Comparison of ENCODE assay signal across 8 cellular contexts in the genomic region with DNA sequence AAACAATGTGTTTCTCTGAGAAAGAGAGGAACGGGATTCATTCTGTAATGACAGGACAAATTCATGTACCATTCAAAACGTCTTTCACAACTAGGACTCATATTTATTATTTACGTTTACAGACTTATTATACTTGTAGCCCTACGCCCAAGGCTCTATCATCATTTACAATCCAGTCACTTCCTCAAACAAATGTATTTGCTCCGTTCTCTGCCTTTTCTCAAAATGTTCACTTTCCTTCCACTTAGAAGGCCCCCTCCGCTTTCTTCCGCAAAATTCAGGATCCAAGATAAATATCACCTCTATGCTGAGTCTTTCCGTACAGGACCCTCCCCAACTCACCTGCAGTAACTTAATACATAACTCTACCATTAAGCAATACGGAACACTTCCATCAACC. TPM values are rescaled to one million over a fixed set of nuclear protein-coding genes. Genes with fewer than 3 reads are reported as not detected.
DNase-seq lines count a peak whose midpoint lies in the region; ATAC-seq and TF ChIP-seq lines count a peak whose summit lies in the region.

No MANE protein-coding gene starts in this region.

- H4K8ac ChIP-seq in IMR-90 (ENCODE audit: low read depth in 2 of 2, low read length in 2 of 2) (peak overlapping the region; percentile 59 to 95), mesendoderm (ENCODE audit: low read depth, low read length) (no peak overlapping the region)

- peak overlapping the region; percentile 88 for H2BK5ac ChIP-seq in IMR-90 (ENCODE audit: low read depth, low read length, poor library complexity, severe bottlenecking)
- H2BK5ac ChIP-seq in mesendoderm (ENCODE audit: low read length), result peak overlapping the region; percentile 80

- H3K4ac ChIP-seq in IMR-90 (ENCODE audit: low read depth, low read length) (peak overlapping the region; percentile 97), mesendoderm (ENCODE audit: low read depth, low read length) (peak overlapping the region; percentile 64)

- H4K5ac ChIP-seq in IMR-90 (ENCODE audit: low read depth, low read length) (peak overlapping the region; percentile 85; the same call in 1 of the 2 replicates), mesendoderm (ENCODE audit: low read length) (peak overlapping the region; percentile 60)

- H3K4me3 ChIP-seq in ACC112 (ENCODE audit: low read depth, low read length) (peak overlapping the region; percentile 99), IMR-90 (ENCODE audit: insufficient read depth, low read depth, low read length) (peak overlapping the region; percentile 80), mammary epithelial cell (replicated peaks in 1 of 3; ENCODE audit: insufficient read depth in 1 of 3, low read depth in 2 of 3, low read length in 3 of 3) (peak overlapping the region; percentile 65 to 97 (median 89)), mesendoderm (ENCODE audit: low read length) (peak overlapping the region; percentile 98)

- H3K56ac ChIP-seq in IMR-90 (ENCODE audit: extremely low read depth, insufficient read depth, low read length) (peak overlapping the region; percentile 79), mesendoderm (ENCODE audit: low read length) (peak overlapping the region; percentile 99)

- WGBS in IMR-90 (ENCODE audit: extremely low coverage in 2 of 2, insufficient read length in 1 of 2), 2 experiments, result 2% methylated on average over 6 of the region's 9 CpGs; no CpG with 5 or more reads in 1 of the 2 experiments
- 7% methylated on average over 8 of the region's 9 CpGs for WGBS in mammary epithelial cell (ENCODE audit: low coverage, missing lambda C conversion rate)
- WGBS in mesendoderm (ENCODE audit: extremely low coverage, insufficient coverage, low lambda C conversion rate), result no CpG with 5 or more reads among the region's 9 CpGs

- H2BK15ac ChIP-seq in IMR-90 (ENCODE audit: low read depth, low read length) (no peak overlapping the region), mesendoderm (replicated peaks; ENCODE audit: low read depth) (no peak overlapping the region)

- BruUV-seq in IMR-90 (replicated peaks; lab: Mats Ljungman, UMichigan) (no TSS peak), mammary epithelial cell (replicated peaks; lab: Mats Ljungman, UMichigan) (no TSS peak)

- dilution Hi-C loops in IMR-90 (cut with HindIII; ENCODE audit: low sequenced_read_pairs, unreplicated experiment), result no loop called here
- dilution Hi-C loops in mammary epithelial cell (cut with HindIII; ENCODE audit: low sequenced_read_pairs), result no loop called here

- TF ChIP-seq CTCF in IMR-90 (conservative IDR thresholded peaks at IDR 0.05; ENCODE audit: low read depth, low read length) (no peak), mammary epithelial cell (conservative IDR thresholded peaks at IDR 0.05 in 1 of 2, IDR thresholded peaks at IDR 0.05 in 1 of 2; ENCODE audit: extremely low read depth in 1 of 2, insufficient read depth in 1 of 2, low read depth in 1 of 2, low read length in 2 of 2) (no peak)

- H2AK9ac ChIP-seq in IMR-90 (replicated peaks; ENCODE audit: low read depth, low read length, poor library complexity), result peak overlapping the region; percentile 92

- H3K4me1 ChIP-seq in ACC112 (ENCODE audit: control insufficient read depth, insufficient read depth, low read length, unreplicated experiment) (peaks cover 25% of the 10 kb centered on the region), IMR-90 (ENCODE audit: control insufficient read depth, insufficient read depth, low read length) (no peaks in the 10 kb centered on the region; the same call in 1 of the 2 replicates), mammary epithelial cell (ENCODE audit: insufficient read depth, low read length) (peaks cover 13% of the 10 kb centered on the region), mesendoderm (ENCODE audit: control insufficient read depth, low read depth, low read length) (peaks cover 4% of the 10 kb centered on the region)

- H3K4me2 ChIP-seq in IMR-90 (ENCODE audit: low read depth, low read length) (peak overlapping the region; percentile 32), mammary epithelial cell (ENCODE audit: insufficient read depth, low read depth, low read length) (peak overlapping the region; percentile 78), mesendoderm (ENCODE audit: low read length) (peak overlapping the region; percentile 94)

- H3K18ac ChIP-seq in IMR-90 (ENCODE audit: low read depth, low read length), result peak overlapping the region; percentile 74; the same call in 1 of the 2 replicates
- H3K18ac ChIP-seq in mesendoderm (ENCODE audit: low read length), result no peak overlapping the region

- H4K20me1 ChIP-seq in IMR-90 (ENCODE audit: insufficient read depth, low read length) (peaks cover 24% of the 10 kb centered on the region; the same call in 1 of the 2 replicates), mammary epithelial cell (ENCODE audit: insufficient read depth, low read length) (peaks cover 2% of the 10 kb centered on the region)

- no peak for TF ChIP-seq RAD21 in IMR-90 (IDR thresholded peaks at IDR 0.05; ENCODE audit: low read length)

- H2BK20ac ChIP-seq in IMR-90 (ENCODE audit: low read depth, low read length), result no peak overlapping the region

- peaks cover 17% of the 10 kb centered on the region for H3K36me3 ChIP-seq in ACC112 (ENCODE audit: insufficient read depth, low read length)
- H3K36me3 ChIP-seq in IMR-90 (ENCODE audit: control insufficient read depth, insufficient read depth, low read length), result peaks cover 4% of the 10 kb centered on the region
- peaks cover 20% of the 10 kb centered on the region for H3K36me3 ChIP-seq in mammary epithelial cell (ENCODE audit: insufficient read depth, low read length)
- H3K36me3 ChIP-seq in mesendoderm (ENCODE audit: control insufficient read depth, insufficient read depth, low read length), result peaks cover 3% of the 10 kb centered on the region

- H3K79me1 ChIP-seq in IMR-90 (ENCODE audit: low read depth in 1 of 2, low read length in 2 of 2) (peaks cover 3 to 16% of the 10 kb centered on the region in 2 experiments; a peak in 3 of 4 replicates), mesendoderm (ENCODE audit: low read length) (peaks cover 3% of the 10 kb centered on the region)

- TF ChIP-seq POLR2A in IMR-90 (IDR thresholded peaks at IDR 0.05; ENCODE audit: low read depth, low read length) (no peak), GM18505 (IDR thresholded peaks at IDR 0.05; ENCODE audit: borderline replicate concordance, extremely low read depth, insufficient read depth, insufficient read length) (no peak)

- intact Hi-C loops in IMR-90 (cut with micrococcal nuclease) (loop anchor here (2.0 kb wide), 1 partner anchor 25 kb away; no protein-coding TSS in a partner anchor), mammary epithelial cell (cut with micrococcal nuclease) (loop anchor here (2.0 to 5.0 kb wide), 2 partner anchors 213 to 241 kb away; a partner anchor contains a TSS)

- H3K27ac ChIP-seq in ACC112 (ENCODE audit: low read depth, low read length) (peak overlapping the region; percentile 87), IMR-90 (ENCODE audit: insufficient read depth, low read length) (peak overlapping the region; percentile 91), mammary epithelial cell (ENCODE audit: insufficient read depth, low read depth, low read length) (peak overlapping the region; percentile 91), mesendoderm (ENCODE audit: low read depth, low read length) (no peak overlapping the region)

- H3K79me2 ChIP-seq in ACC112 (ENCODE audit: control insufficient read depth, insufficient read depth, low read length, unreplicated experiment) (peaks cover 55% of the 10 kb centered on the region), mammary epithelial cell (ENCODE audit: insufficient read depth, low read length) (peaks cover 57% of the 10 kb centered on the region), mesendoderm (ENCODE audit: control insufficient read depth, insufficient read depth, low read length) (peaks cover 45% of the 10 kb centered on the region)

- H3K23ac ChIP-seq in IMR-90 (ENCODE audit: low read depth, low read length) (peak overlapping the region; percentile 96), mesendoderm (ENCODE audit: low read length) (no peak overlapping the region)

- no peaks in the 10 kb centered on the region for H3K9me3 ChIP-seq in IMR-90 (ENCODE audit: control insufficient read depth, insufficient read depth, low read length)
- no peaks in the 10 kb centered on the region for H3K9me3 ChIP-seq in mammary epithelial cell (replicated peaks; ENCODE audit: insufficient read depth, low read length)

- peak overlapping the region; percentile 95 for H3K9ac ChIP-seq in IMR-90 (ENCODE audit: low read depth, low read length)
- peak overlapping the region; percentile 93 for H3K9ac ChIP-seq in mammary epithelial cell (ENCODE audit: insufficient read depth, low read length)
- H3K9ac ChIP-seq in mesendoderm (ENCODE audit: low read length), result peak overlapping the region; percentile 99

- H4K91ac ChIP-seq in IMR-90 (ENCODE audit: insufficient read depth, low read depth, low read length), result peak overlapping the region; percentile 96; the same call in 1 of the 2 replicates

- H2BK120ac ChIP-seq in IMR-90 (ENCODE audit: low read depth, low read length) (peak overlapping the region; percentile 52; the same call in 1 of the 2 replicates), mesendoderm (ENCODE audit: low read depth, low read length) (no peak overlapping the region)

- peak overlapping the region; percentile 94 for H3K14ac ChIP-seq in IMR-90 (replicated peaks; ENCODE audit: low read depth, low read length)

- POLR2A ChIA-PET in IMR-90 (lab: Charles Lee; ENCODE audit: unreplicated experiment), result no interaction called here

- in situ Hi-C loops in IMR-90 (cut with MboI; ENCODE audit: low sequenced_read_pairs), result no loop called here
- in situ Hi-C loops in mammary epithelial cell (cut with MboI; ENCODE audit: low sequenced_read_pairs in 2 of 2), result no loop called here

- no peaks in the 10 kb centered on the region for H3K27me3 ChIP-seq in ACC112 (ENCODE audit: insufficient read depth, low read length)
- H3K27me3 ChIP-seq in IMR-90 (ENCODE audit: control insufficient read depth, insufficient read depth, low read length), result no peaks in the 10 kb centered on the region
- no peaks in the 10 kb centered on the region for H3K27me3 ChIP-seq in mammary epithelial cell (ENCODE audit: insufficient read depth, low read length)
- H3K27me3 ChIP-seq in mesendoderm (ENCODE audit: insufficient read depth, low read length, poor library complexity), result no peaks in the 10 kb centered on the region

- CTCF ChIA-PET in IMR-90 (lab: Yijun Ruan, JAX), result no interaction called here
- CTCF ChIA-PET in mammary epithelial cell (lab: Charles Lee; ENCODE audit: low non-redundant PET), result no interaction called here

- H2AK5ac ChIP-seq in IMR-90 (ENCODE audit: low read depth, low read length) (peak overlapping the region; percentile 81), mesendoderm (ENCODE audit: low read length) (peak overlapping the region; percentile 59)

- DNase-seq in IMR-90 (peak; percentile 4), mammary epithelial cell (peak; percentile 8), mesendoderm (no peak), SHP77 (lab: John Stamatoyannopoulos, UW) (no peak)
- DNase-seq in activated CD4-positive, alpha-beta T cell treated with anti-CD3 and anti-CD28 coated beads, Interleukin-2, amount 50 U/mL, for 1 hour, result no peak

- H2AFZ ChIP-seq in ACC112 (ENCODE audit: low read length, unreplicated experiment) (peak overlapping the region; percentile 93), IMR-90 (replicated peaks; ENCODE audit: low read length, poor library complexity) (peak overlapping the region; percentile 94), mammary epithelial cell (ENCODE audit: low read depth, low read length) (peak overlapping the region; percentile 94)

- ATAC-seq in IMR-90 (ENCODE audit: low read depth) (no peak), GM18858 (IDR thresholded peaks at IDR 0.05; ENCODE audit: unreplicated experiment) (no peak), GM18505 (IDR thresholded peaks at IDR 0.05; ENCODE audit: unreplicated experiment) (no peak)

- H3K9me1 ChIP-seq in IMR-90 (ENCODE audit: insufficient read depth, low read length), result peaks cover 3% of the 10 kb centered on the region; the same call in 1 of the 2 replicates

RNA-seq across cellular contexts. Expression of a gene that starts 0.7 kb away (rescaled TPM):
- total RNA-seq in IMR-90 (2012; rRNA removed) (36.7 and 89.2 TPM in 2 replicates), mammary epithelial cell (100 to 1,000 TPM in 1 of 2 donors, 10 to 100 TPM in 1; 94.7 to 114 TPM)
- polyA plus RNA-seq in IMR-90 (2012; rRNA removed) (25.6 and 36.5 TPM in 2 replicates), mammary epithelial cell (36.4 TPM)
- polyA plus RNA-seq in IMR-90 (2012; cell fraction: cytosol; rRNA removed), result 3.2 and 5.1 TPM in 2 replicates
- polyA plus RNA-seq in IMR-90 (2012; cell fraction: nucleus; rRNA removed; ENCODE audit: low replicate concordance), result 0.64 and 10.2 TPM in 2 replicates
- polyA minus RNA-seq in mammary epithelial cell, result 33.3 TPM
- polyA plus RNA-seq in mesendoderm (2013, experiment 1 of 2), result 138 TPM
- 141 TPM for polyA plus RNA-seq in mesendoderm (2013, experiment 2 of 2)

Comparison
In these comparisons a context has a peak if more than half of its experiments do, and no peak if none do; other contexts are left out.
1. DNase-seq: peak in IMR-90 (single experiment) and mammary epithelial cell (single experiment); none in mesendoderm (single experiment), activated CD4-positive, alpha-beta T cell treated with anti-CD3 and anti-CD28 coated beads, Interleukin-2, amount 50 U/mL, for 1 hour (single experiment) and SHP77 (0 of 2).
2. H3K4me2 ChIP-seq: peak in every context shown above with its lines; median percentile 94 in mesendoderm; 78 in mammary epithelial cell; 32 in IMR-90.
3. Peak in every context shown above with its lines, with median percentiles within 50 percentile points of each other: H2AFZ ChIP-seq, H3K4me3 ChIP-seq and H3K9ac ChIP-seq.